ENCODE assay signal across 18 cellular contexts in the genomic region with DNA sequence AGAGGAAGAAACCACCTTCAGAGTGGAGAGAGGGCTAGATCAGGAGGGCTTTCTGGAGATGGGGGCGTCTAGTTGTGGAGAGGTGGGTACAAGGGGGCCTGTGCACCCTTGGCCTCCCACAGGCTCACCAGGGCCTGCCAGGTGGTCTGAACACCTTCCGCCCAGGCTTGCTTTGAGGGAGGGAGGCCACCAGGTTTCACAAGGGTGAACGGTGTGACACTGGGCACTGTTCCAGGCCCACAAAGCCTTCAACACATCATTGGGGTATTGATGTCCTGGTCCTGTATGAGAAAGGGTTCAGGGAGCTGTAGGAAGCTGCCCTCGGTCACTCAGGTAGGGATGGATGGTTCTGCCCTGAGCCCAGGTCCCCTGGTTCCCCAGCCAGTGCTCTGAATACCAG. TPM values are rescaled to one million over a fixed set of nuclear protein-coding genes. Genes with fewer than 3 reads are reported as not detected.
DNase-seq lines count a peak whose midpoint lies in the region; ATAC-seq and TF ChIP-seq lines count a peak whose summit lies in the region.
"Had no signal": no experiment of that assay in that cellular context is flagged by ENCODE, and none has a peak within 500 bp of the region (broad histone marks: within the 10 kb centered on the region; RNA-seq: fewer than 3 reads in every experiment).

No MANE protein-coding gene starts in this region.

- H3K9me3 Mint-ChIP-seq in osteocyte (ENCODE audit: unreplicated experiment): no peaks in the 10 kb centered on the region
- H3K9me3 Mint-ChIP-seq: activated naive CD8-positive, alpha-beta T cell treated with anti-CD3 and anti-CD28 coated beads, Interleukin-2, amount 50 U/mL, for 24 hours; H9; T-helper 1 cell treated with Interleukin-12 subunit alpha and Interleukin-12 subunit beta and Interleukin-4 antibody, amounts not matched to agents 30 μg/mL and 1 μg/mL, for 36 hours had no signal

- peak overlapping the region in 9 of 12 donors; percentile 52 to 83 (median 69) for H3K27ac ChIP-seq in heart left ventricle
- H3K27ac ChIP-seq in osteoblast (ENCODE audit: low read depth, low read length): no peak overlapping the region
- H3K27ac ChIP-seq: upper lobe of left lung had no signal

- H3K36me3 ChIP-seq in heart left ventricle (no peaks in the 10 kb centered on the region), osteoblast (ENCODE audit: insufficient read depth, low read length) (no peaks in the 10 kb centered on the region)
- H3K36me3 ChIP-seq: upper lobe of left lung had no signal

- H3K9me3 ChIP-seq in heart left ventricle: no peaks in the 10 kb centered on the region
- no peaks in the 10 kb centered on the region for H3K9me3 ChIP-seq in osteoblast (ENCODE audit: low read depth, low read length)
- H3K9me3 ChIP-seq: upper lobe of left lung had no signal

- intact Hi-C loops in heart left ventricle (cut with DNase I): loop anchor here in 3 of 10 donors (1.0 to 5.0 kb wide), 4 partner anchors 42 to 130 kb away; no protein-coding TSS in a partner anchor
- intact Hi-C loops in cardiac septum (cut with DNase I): loop anchor here (2.0 kb wide), 1 partner anchor 127 kb away; no protein-coding TSS in a partner anchor
- intact Hi-C loops in left ventricle myocardium superior (cut with micrococcal nuclease): loop anchor here (10.0 kb wide), 1 partner anchor 129 kb away; no protein-coding TSS in a partner anchor
- intact Hi-C loops in head of caudate nucleus (cut with DNase I): no loop called here

- H3K27me3 ChIP-seq in heart left ventricle: no peaks in the 10 kb centered on the region
- H3K27me3 ChIP-seq in osteoblast (ENCODE audit: insufficient read depth, low read length): no peaks in the 10 kb centered on the region
- H3K27me3 ChIP-seq: upper lobe of left lung had no signal

- H3K27me3 Mint-ChIP-seq in osteocyte (ENCODE audit: unreplicated experiment): peaks cover 4% of the 10 kb centered on the region

- peak in 2 of 5 donors; percentile 25 to 36 for DNase-seq in heart left ventricle
- no peak for DNase-seq in cardiac septum (ENCODE audit: low spot score)
- peak; percentile 27 for DNase-seq in left ventricle myocardium superior
- DNase-seq in osteoblast (ENCODE audit: insufficient read length, low spot score, missing footprints): peak; percentile 65
- no peak for DNase-seq in head of caudate nucleus
- DNase-seq in islet precursor cell: no peak
- no peak for DNase-seq in osteocyte (ENCODE audit: extremely low spot score, unreplicated experiment)
- DNase-seq in globus pallidus (ENCODE audit: low spot score): no peak
- DNase-seq: activated CD4-positive, alpha-beta T cell treated with anti-CD3 and anti-CD28 coated beads for 1 hour; activated CD8-positive, alpha-beta T cell treated with anti-CD3 and anti-CD28 coated beads, Interleukin-2, amount 10 ng/mL, durations not matched to agents 7 days and 5 days; activated gamma-delta T cell; activated naive CD8-positive, alpha-beta T cell treated with anti-CD3 and anti-CD28 coated beads, Interleukin-2, amount 50 U/mL, for 24 hours; Calu3; H9; stimulated activated CD8-positive, alpha-beta memory T cell treated with anti-CD3 and anti-CD28 coated beads, Interleukin-4, amount 100 ng/mL, for 48 hours had no signal

- H3K4me1 Mint-ChIP-seq in osteocyte (ENCODE audit: unreplicated experiment): peaks cover 33% of the 10 kb centered on the region

- H3K27ac Mint-ChIP-seq in osteocyte (ENCODE audit: unreplicated experiment): no peak overlapping the region
- H3K27ac Mint-ChIP-seq: activated CD8-positive, alpha-beta T cell treated with anti-CD3 and anti-CD28 coated beads, Interleukin-2, amount 10 ng/mL, durations not matched to agents 7 days and 5 days; activated naive CD8-positive, alpha-beta T cell treated with anti-CD3 and anti-CD28 coated beads, Interleukin-2, amount 50 U/mL, for 24 hours; T-helper 1 cell treated with Interleukin-12 subunit alpha and Interleukin-12 subunit beta and Interleukin-4 antibody, amounts not matched to agents 30 μg/mL and 1 μg/mL, for 36 hours had no signal

- ATAC-seq in heart left ventricle: no peak
- ATAC-seq in left ventricle myocardium superior: no peak
- ATAC-seq: activated CD8-positive, alpha-beta T cell treated with anti-CD3 and anti-CD28 coated beads, Interleukin-2, amount 10 ng/mL, durations not matched to agents 7 days and 5 days; activated naive CD8-positive, alpha-beta T cell treated with anti-CD3 and anti-CD28 coated beads, Interleukin-2, amount 50 U/mL, for 24 hours had no signal

- no peak overlapping the region for H3K4me2 ChIP-seq in osteoblast (ENCODE audit: insufficient read depth, low read length)

- H2AFZ ChIP-seq in osteoblast (ENCODE audit: low read length): no peak overlapping the region

- no peaks in the 10 kb centered on the region for H4K20me1 ChIP-seq in osteoblast (ENCODE audit: insufficient read depth, low read length)

- H3K4me1 ChIP-seq in heart left ventricle (peaks cover 0 to 91% (median 76%) of the 10 kb centered on the region in 12 donors), osteoblast (ENCODE audit: insufficient read depth, low read length) (peaks cover 33% of the 10 kb centered on the region)

- H3K36me3 Mint-ChIP-seq in osteocyte (ENCODE audit: unreplicated experiment): no peaks in the 10 kb centered on the region

- TF ChIP-seq POLR2A in heart left ventricle (IDR thresholded peaks at IDR 0.05): no peak

- no peaks in the 10 kb centered on the region for H3K79me2 ChIP-seq in osteoblast (ENCODE audit: insufficient read depth, low read length)

- no peak overlapping the region for H3K4me3 ChIP-seq in heart left ventricle
- no peak overlapping the region for H3K4me3 ChIP-seq in osteoblast (ENCODE audit: insufficient read depth, low read length)
- H3K4me3 ChIP-seq: upper lobe of left lung had no signal

- WGBS in heart left ventricle, 4 donors: 64 to 86% (median 74%) methylated on average over 3 to 4 of the region's 4 CpGs

- TF ChIP-seq CTCF in heart left ventricle (IDR thresholded peaks at IDR 0.05) (no peak), osteoblast (IDR thresholded peaks at IDR 0.05; ENCODE audit: extremely low read depth, low read depth, low read length) (no peak), osteocyte (IDR thresholded peaks at IDR 0.05) (no peak)

- no peak overlapping the region for H3K4me3 Mint-ChIP-seq in osteocyte (ENCODE audit: unreplicated experiment)
- H3K4me3 Mint-ChIP-seq: activated CD8-positive, alpha-beta T cell treated with anti-CD3 and anti-CD28 coated beads, Interleukin-2, amount 10 ng/mL, durations not matched to agents 7 days and 5 days; activated naive CD8-positive, alpha-beta T cell treated with anti-CD3 and anti-CD28 coated beads, Interleukin-2, amount 50 U/mL, for 24 hours; H9; T-helper 1 cell treated with Interleukin-12 subunit alpha and Interleukin-12 subunit beta and Interleukin-4 antibody, amounts not matched to agents 30 μg/mL and 1 μg/mL, for 36 hours had no signal

RNA-seq across cellular contexts. Expression of a gene that starts 6.0 kb away (rescaled TPM):
- total RNA-seq in heart left ventricle (10 to 100 TPM; 26.8 to 84.6 (median 55.0) TPM), cardiac septum (50.8 TPM), left ventricle myocardium superior (95.6 TPM), osteoblast (4.0 and 11.5 TPM in 2 replicates), osteocyte (0.16 and 0.37 TPM in 2 replicates)
- 10 to 100 TPM; 28.9 to 50.1 TPM for polyA plus RNA-seq in heart left ventricle
- total RNA-seq: activated CD8-positive, alpha-beta T cell treated with anti-CD3 and anti-CD28 coated beads, Interleukin-2, amount 10 ng/mL, durations not matched to agents 7 days and 5 days; Calu3; SK-MEL-5 had no signal

Comparison
In these comparisons a context has a peak if more than half of its experiments do, and no peak if none do; other contexts are left out.
1. DNase-seq: peak in left ventricle myocardium superior (single experiment) and osteoblast (single experiment); none in cardiac septum (single experiment), head of caudate nucleus (0 of 42), islet precursor cell (single experiment), osteocyte (single experiment) and globus pallidus (single experiment).